Comparison of ENCODE assay signal across 1 cellular context in genomic region chr6:26199057-26199772, GRCh38.
A peak's percentile ranks its signal among the peaks of the same experiment; 100 is the strongest.
TF ChIP-seq lines count a peak whose summit lies in the region.

No MANE protein-coding gene starts in this region.

TF ChIP-seq in WTC11, 78 proteins besides CTCF, POLR2A, EP300 and RAD21 (continued from another document and continues in another):
- TF ChIP-seq, protein P1, sequence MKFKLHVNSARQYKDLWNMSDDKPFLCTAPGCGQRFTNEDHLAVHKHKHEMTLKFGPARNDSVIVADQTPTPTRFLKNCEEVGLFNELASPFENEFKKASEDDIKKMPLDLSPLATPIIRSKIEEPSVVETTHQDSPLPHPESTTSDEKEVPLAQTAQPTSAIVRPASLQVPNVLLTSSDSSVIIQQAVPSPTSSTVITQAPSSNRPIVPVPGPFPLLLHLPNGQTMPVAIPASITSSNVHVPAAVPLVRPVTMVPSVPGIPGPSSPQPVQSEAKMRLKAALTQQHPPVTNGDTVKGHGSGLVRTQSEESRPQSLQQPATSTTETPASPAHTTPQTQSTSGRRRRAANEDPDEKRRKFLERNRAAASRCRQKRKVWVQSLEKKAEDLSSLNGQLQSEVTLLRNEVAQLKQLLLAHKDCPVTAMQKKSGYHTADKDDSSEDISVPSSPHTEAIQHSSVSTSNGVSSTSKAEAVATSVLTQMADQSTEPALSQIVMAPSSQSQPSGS (CRISPR knock-in tag; IDR thresholded peaks at IDR 0.05; ENCODE audit: borderline replicate concordance, low read depth), result no peak
- no peak for TF ChIP-seq CDX4 (CRISPR knock-in tag; IDR thresholded peaks at IDR 0.05; ENCODE audit: borderline replicate concordance)
- peak; percentile 8; the same call in 1 of the 2 replicates for TF ChIP-seq NFE2L1 (CRISPR knock-in tag; IDR thresholded peaks at IDR 0.05)
- no peak for TF ChIP-seq ZNF317 (CRISPR knock-in tag; IDR thresholded peaks at IDR 0.05; ENCODE audit: borderline replicate concordance, low read depth)
- no peak for TF ChIP-seq SMAD3 (CRISPR knock-in tag; IDR thresholded peaks at IDR 0.05; ENCODE audit: borderline replicate concordance)
- TF ChIP-seq MXD4 (CRISPR knock-in tag; IDR thresholded peaks at IDR 0.05; ENCODE audit: borderline replicate concordance), result no peak
- no peak for TF ChIP-seq NR1H2 (CRISPR knock-in tag; IDR thresholded peaks at IDR 0.05)
- no peak for TF ChIP-seq ESRRA (CRISPR knock-in tag; IDR thresholded peaks at IDR 0.05; ENCODE audit: borderline replicate concordance)
- TF ChIP-seq EMX1 (CRISPR knock-in tag; IDR thresholded peaks at IDR 0.05), result no peak
- peak; percentile 75; the same call in 1 of the 2 replicates for TF ChIP-seq ZNF416 (CRISPR knock-in tag; IDR thresholded peaks at IDR 0.05)
- no peak for TF ChIP-seq ZNF121 (CRISPR knock-in tag; IDR thresholded peaks at IDR 0.05)
- TF ChIP-seq GTF2I (CRISPR knock-in tag; conservative IDR thresholded peaks at IDR 0.05), result no peak
- peak; percentile 84 for TF ChIP-seq JUN (CRISPR knock-in tag; IDR thresholded peaks at IDR 0.05)
- no peak for TF ChIP-seq TCF7 (CRISPR knock-in tag; IDR thresholded peaks at IDR 0.05; ENCODE audit: low read depth)
- TF ChIP-seq, protein P2, sequence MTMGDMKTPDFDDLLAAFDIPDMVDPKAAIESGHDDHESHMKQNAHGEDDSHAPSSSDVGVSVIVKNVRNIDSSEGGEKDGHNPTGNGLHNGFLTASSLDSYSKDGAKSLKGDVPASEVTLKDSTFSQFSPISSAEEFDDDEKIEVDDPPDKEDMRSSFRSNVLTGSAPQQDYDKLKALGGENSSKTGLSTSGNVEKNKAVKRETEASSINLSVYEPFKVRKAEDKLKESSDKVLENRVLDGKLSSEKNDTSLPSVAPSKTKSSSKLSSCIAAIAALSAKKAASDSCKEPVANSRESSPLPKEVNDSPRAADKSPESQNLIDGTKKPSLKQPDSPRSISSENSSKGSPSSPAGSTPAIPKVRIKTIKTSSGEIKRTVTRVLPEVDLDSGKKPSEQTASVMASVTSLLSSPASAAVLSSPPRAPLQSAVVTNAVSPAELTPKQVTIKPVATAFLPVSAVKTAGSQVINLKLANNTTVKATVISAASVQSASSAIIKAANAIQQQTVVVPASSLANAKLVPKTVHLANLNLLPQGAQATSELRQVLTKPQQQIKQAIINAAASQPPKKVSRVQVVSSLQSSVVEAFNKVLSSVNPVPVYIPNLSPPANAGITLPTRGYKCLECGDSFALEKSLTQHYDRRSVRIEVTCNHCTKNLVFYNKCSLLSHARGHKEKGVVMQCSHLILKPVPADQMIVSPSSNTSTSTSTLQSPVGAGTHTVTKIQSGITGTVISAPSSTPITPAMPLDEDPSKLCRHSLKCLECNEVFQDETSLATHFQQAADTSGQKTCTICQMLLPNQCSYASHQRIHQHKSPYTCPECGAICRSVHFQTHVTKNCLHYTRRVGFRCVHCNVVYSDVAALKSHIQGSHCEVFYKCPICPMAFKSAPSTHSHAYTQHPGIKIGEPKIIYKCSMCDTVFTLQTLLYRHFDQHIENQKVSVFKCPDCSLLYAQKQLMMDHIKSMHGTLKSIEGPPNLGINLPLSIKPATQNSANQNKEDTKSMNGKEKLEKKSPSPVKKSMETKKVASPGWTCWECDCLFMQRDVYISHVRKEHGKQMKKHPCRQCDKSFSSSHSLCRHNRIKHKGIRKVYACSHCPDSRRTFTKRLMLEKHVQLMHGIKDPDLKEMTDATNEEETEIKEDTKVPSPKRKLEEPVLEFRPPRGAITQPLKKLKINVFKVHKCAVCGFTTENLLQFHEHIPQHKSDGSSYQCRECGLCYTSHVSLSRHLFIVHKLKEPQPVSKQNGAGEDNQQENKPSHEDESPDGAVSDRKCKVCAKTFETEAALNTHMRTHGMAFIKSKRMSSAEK (CRISPR knock-in tag; IDR thresholded peaks at IDR 0.05; ENCODE audit: borderline replicate concordance), result no peak
- no peak for TF ChIP-seq ATF1 (CRISPR knock-in tag; IDR thresholded peaks at IDR 0.05)
- TF ChIP-seq, protein P3, sequence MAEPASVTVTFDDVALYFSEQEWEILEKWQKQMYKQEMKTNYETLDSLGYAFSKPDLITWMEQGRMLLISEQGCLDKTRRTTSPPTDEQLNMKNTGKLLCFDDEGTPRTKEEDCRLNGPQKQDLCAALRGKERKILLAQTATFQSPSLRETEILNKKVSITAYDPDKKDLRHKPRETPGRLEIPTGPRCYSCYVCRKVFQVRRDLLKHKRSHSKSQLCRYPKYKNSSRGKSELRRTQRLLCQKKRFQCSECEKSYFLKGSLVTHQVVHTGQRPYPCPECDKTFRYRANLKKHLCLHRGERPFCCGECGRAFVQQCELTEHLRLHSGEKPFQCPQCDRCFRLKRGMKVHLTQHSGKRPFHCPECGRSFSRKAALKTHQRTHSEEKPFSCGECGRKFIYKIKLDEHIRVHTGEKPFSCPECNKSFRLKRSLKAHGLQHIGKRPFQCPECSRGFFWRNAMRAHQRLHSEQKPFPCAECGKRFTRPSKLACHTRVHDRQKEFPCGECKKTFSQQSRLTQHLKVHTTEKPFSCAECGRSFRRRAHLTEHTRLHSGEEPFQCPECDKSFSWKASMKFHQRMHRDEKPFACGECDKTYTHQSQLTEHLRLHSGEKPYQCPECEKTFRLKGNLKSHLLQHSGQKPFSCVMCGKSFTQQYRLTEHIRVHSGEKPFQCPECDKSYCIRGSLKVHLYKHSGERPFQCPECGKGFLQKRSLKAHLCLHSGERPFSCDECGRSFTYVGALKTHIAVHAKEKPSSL (CRISPR knock-in tag; conservative IDR thresholded peaks at IDR 0.05), result no peak
- TF ChIP-seq, protein P4, sequence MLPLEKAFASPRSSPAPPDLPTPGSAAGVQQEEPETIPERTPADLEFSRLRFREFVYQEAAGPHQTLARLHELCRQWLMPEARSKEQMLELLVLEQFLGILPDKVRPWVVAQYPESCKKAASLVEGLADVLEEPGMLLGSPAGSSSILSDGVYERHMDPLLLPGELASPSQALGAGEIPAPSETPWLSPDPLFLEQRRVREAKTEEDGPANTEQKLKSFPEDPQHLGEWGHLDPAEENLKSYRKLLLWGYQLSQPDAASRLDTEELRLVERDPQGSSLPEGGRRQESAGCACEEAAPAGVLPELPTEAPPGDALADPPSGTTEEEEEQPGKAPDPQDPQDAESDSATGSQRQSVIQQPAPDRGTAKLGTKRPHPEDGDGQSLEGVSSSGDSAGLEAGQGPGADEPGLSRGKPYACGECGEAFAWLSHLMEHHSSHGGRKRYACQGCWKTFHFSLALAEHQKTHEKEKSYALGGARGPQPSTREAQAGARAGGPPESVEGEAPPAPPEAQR (CRISPR knock-in tag; IDR thresholded peaks at IDR 0.05), result no peak
- TF ChIP-seq RELA (CRISPR knock-in tag; IDR thresholded peaks at IDR 0.05; ENCODE audit: borderline replicate concordance), result no peak
- no peak for TF ChIP-seq KAT7 (CRISPR knock-in tag; IDR thresholded peaks at IDR 0.05; ENCODE audit: borderline replicate concordance)
- 0 out of 2 replicates have a peak, but pooled peaks have one; percentile 29 for TF ChIP-seq CREM (CRISPR knock-in tag; IDR thresholded peaks at IDR 0.05)
- no peak for TF ChIP-seq NR3C1 (CRISPR knock-in tag; conservative IDR thresholded peaks at IDR 0.05; ENCODE audit: low read depth)
- no peak for TF ChIP-seq ZNF219 (CRISPR knock-in tag; IDR thresholded peaks at IDR 0.05; ENCODE audit: borderline replicate concordance)
- TF ChIP-seq NR2C2 (CRISPR knock-in tag; IDR thresholded peaks at IDR 0.05), result no peak
- 0 out of 2 replicates have a peak, but pooled peaks have one; percentile 48 for TF ChIP-seq FOXP1 (CRISPR knock-in tag; IDR thresholded peaks at IDR 0.05; ENCODE audit: borderline replicate concordance)
- peak; percentile 52; the same call in 1 of the 2 replicates for TF ChIP-seq ZNF671 (CRISPR knock-in tag; IDR thresholded peaks at IDR 0.05)
- TF ChIP-seq E2F1 (CRISPR knock-in tag; IDR thresholded peaks at IDR 0.05), result no peak
- TF ChIP-seq PRRX2 (CRISPR knock-in tag; IDR thresholded peaks at IDR 0.05), result 0 out of 2 replicates have a peak, but pooled peaks have one; percentile 17
- TF ChIP-seq ETV6 (CRISPR knock-in tag; IDR thresholded peaks at IDR 0.05), result peak; percentile 41; the same call in 1 of the 2 replicates
- TF ChIP-seq IRF2 (CRISPR knock-in tag; IDR thresholded peaks at IDR 0.05; ENCODE audit: borderline replicate concordance, low read depth), result no peak
- TF ChIP-seq, protein P5, sequence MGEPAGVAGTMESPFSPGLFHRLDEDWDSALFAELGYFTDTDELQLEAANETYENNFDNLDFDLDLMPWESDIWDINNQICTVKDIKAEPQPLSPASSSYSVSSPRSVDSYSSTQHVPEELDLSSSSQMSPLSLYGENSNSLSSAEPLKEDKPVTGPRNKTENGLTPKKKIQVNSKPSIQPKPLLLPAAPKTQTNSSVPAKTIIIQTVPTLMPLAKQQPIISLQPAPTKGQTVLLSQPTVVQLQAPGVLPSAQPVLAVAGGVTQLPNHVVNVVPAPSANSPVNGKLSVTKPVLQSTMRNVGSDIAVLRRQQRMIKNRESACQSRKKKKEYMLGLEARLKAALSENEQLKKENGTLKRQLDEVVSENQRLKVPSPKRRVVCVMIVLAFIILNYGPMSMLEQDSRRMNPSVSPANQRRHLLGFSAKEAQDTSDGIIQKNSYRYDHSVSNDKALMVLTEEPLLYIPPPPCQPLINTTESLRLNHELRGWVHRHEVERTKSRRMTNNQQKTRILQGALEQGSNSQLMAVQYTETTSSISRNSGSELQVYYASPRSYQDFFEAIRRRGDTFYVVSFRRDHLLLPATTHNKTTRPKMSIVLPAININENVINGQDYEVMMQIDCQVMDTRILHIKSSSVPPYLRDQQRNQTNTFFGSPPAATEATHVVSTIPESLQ (CRISPR knock-in tag; IDR thresholded peaks at IDR 0.05), result no peak
- no peak for TF ChIP-seq CBFB (CRISPR knock-in tag; IDR thresholded peaks at IDR 0.05; ENCODE audit: low read depth)
- TF ChIP-seq ZNF423 (CRISPR knock-in tag; IDR thresholded peaks at IDR 0.05), result no peak
- 0 out of 2 replicates have a peak, but pooled peaks have one; percentile 38 for TF ChIP-seq ELF4 (CRISPR knock-in tag; IDR thresholded peaks at IDR 0.05; ENCODE audit: low read depth)
- no peak for TF ChIP-seq GRHL2 (CRISPR knock-in tag; IDR thresholded peaks at IDR 0.05; ENCODE audit: insufficient replicate concordance, severe bottlenecking)
- TF ChIP-seq NFYB (CRISPR knock-in tag; conservative IDR thresholded peaks at IDR 0.05; ENCODE audit: low read depth), result peak; percentile 87
- TF ChIP-seq PRDM15 (CRISPR knock-in tag; IDR thresholded peaks at IDR 0.05), result no peak
- no peak for TF ChIP-seq NFATC4 (CRISPR knock-in tag; IDR thresholded peaks at IDR 0.05)
- TF ChIP-seq ZNF138 (CRISPR knock-in tag; conservative IDR thresholded peaks at IDR 0.05), result no peak
- TF ChIP-seq SP1 (CRISPR knock-in tag; conservative IDR thresholded peaks at IDR 0.05), result no peak; the same call in 1 of the 2 replicates
- TF ChIP-seq FOXJ3 (CRISPR knock-in tag; IDR thresholded peaks at IDR 0.05; ENCODE audit: borderline replicate concordance), result no peak
- peak; percentile 79 for TF ChIP-seq SMAD4 (CRISPR knock-in tag; IDR thresholded peaks at IDR 0.05)
- no peak for TF ChIP-seq USF2 (CRISPR knock-in tag; IDR thresholded peaks at IDR 0.05)
- TF ChIP-seq, protein P6, sequence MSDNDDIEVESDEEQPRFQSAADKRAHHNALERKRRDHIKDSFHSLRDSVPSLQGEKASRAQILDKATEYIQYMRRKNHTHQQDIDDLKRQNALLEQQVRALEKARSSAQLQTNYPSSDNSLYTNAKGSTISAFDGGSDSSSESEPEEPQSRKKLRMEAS (CRISPR knock-in tag; IDR thresholded peaks at IDR 0.05), result no peak
